Comparison of ENCODE assay signal across 30 cellular contexts in genomic region chr7:2461268-2462026, GRCh38. TPM values are rescaled to one million over a fixed set of nuclear protein-coding genes. Genes with fewer than 3 reads are reported as not detected.
A peak's percentile ranks its signal among the peaks of the same experiment; 100 is the strongest.
DNase-seq lines count a peak whose midpoint lies in the region; ATAC-seq and TF ChIP-seq lines count a peak whose summit lies in the region.
"Had no signal": no experiment of that assay in that cellular context is flagged by ENCODE, and none has a peak within 500 bp of the region (broad histone marks: within the 10 kb centered on the region; RNA-seq: fewer than 3 reads in every experiment).

No MANE protein-coding gene starts in this region.

- H3K27me3 ChIP-seq in sigmoid colon (no peaks in the 10 kb centered on the region), left lung (no peaks in the 10 kb centered on the region)
- H3K27me3 ChIP-seq: pancreas had no signal

- peaks cover 7% of the 10 kb centered on the region for H3K4me1 Mint-ChIP-seq in WTC11
- H3K4me1 Mint-ChIP-seq: activated naive CD4-positive, alpha-beta T cell treated with anti-CD3 and anti-CD28 coated beads, Interleukin-2, amount 50 U/mL, for 24 hours; activated T-helper 17 cell treated with anti-CD3 and anti-CD28 coated beads, Interleukin-2, amount 50 U/mL, for 72 hours had no signal

- DNase-seq in WTC11 (ENCODE audit: low spot score), result no peak
- DNase-seq in islet precursor cell, result peak; percentile 64
- DNase-seq in sigmoid colon, result peak; percentile 54
- DNase-seq in left lung, result no peak
- no peak for DNase-seq in dermis blood vessel endothelial cell
- no peak for DNase-seq in NCI-H748 (lab: John Stamatoyannopoulos, UW; ENCODE audit: unreplicated experiment)
- DNase-seq: activated CD4-positive, alpha-beta T cell treated with anti-CD3 and anti-CD28 coated beads for 4 hours; effector memory CD4-positive, alpha-beta T cell; HCEC 1CT; IMR-90; naive thymus-derived CD8-positive, alpha-beta T cell; NCI-H1436 treated with DMSO at 0.1 percent for 48 hours; NCI-H2107; NCI-H345; NCI-H69; PC-9; SHP77 had no signal

- ATAC-seq in WTC11, result peak; percentile 43; the same call in 1 of the 2 replicates
- ATAC-seq in left lung, result no peak
- ATAC-seq: activated T-helper 17 cell treated with anti-CD3 and anti-CD28 coated beads, Interleukin-2, amount 50 U/mL, for 72 hours; naive thymus-derived CD8-positive, alpha-beta T cell; pancreas had no signal

- H3K4me1 ChIP-seq in HEK293 (ENCODE audit: control insufficient read depth, insufficient read depth, low read length) (no peaks in the 10 kb centered on the region), sigmoid colon (no peaks in the 10 kb centered on the region), left lung (no peaks in the 10 kb centered on the region)
- H3K4me1 ChIP-seq: pancreas had no signal

- POLR2A ChIA-PET in HEK293 (lab: Yijun Ruan, JAX) (no interaction called here), WTC11 (lab: Charles Lee) (no interaction called here)

- H3K9me3 ChIP-seq in HEK293 (ENCODE audit: control insufficient read depth, insufficient read depth, low read depth, low read length) (no peaks in the 10 kb centered on the region), sigmoid colon (no peaks in the 10 kb centered on the region), left lung (no peaks in the 10 kb centered on the region)
- H3K9me3 ChIP-seq: pancreas had no signal

- H3K36me3 ChIP-seq in HEK293 (ENCODE audit: control insufficient read depth in 2 of 2, insufficient read depth in 1 of 2, low read length in 2 of 2) (no peaks in the 10 kb centered on the region), sigmoid colon (no peaks in the 10 kb centered on the region), left lung (no peaks in the 10 kb centered on the region)
- H3K36me3 ChIP-seq: pancreas had no signal

- CTCF ChIA-PET in HEK293 (lab: Yijun Ruan, JAX), result interaction anchor here (1.0 to 1.2 kb wide), 2 partner anchors 8 to 9 kb away, joined by 3 to 4 read pairs; no protein-coding TSS in a partner anchor
- CTCF ChIA-PET in WTC11 (lab: Charles Lee), result interaction anchor here (3.3 to 5.3 kb wide), 2 partner anchors 8 to 10 kb away, joined by 17 to 56 read pairs; no protein-coding TSS in a partner anchor

- no peak overlapping the region for H3K27ac ChIP-seq in HEK293 (ENCODE audit: extremely low read depth, low read depth, low read length)
- H3K27ac ChIP-seq in sigmoid colon, result no peak overlapping the region
- no peak overlapping the region for H3K27ac ChIP-seq in left lung
- H3K27ac ChIP-seq: pancreas, PC-9 had no signal

- H3K27me3 Mint-ChIP-seq in WTC11 (ENCODE audit: low read depth), result no peaks in the 10 kb centered on the region
- H3K27me3 Mint-ChIP-seq: activated T-helper 17 cell treated with anti-CD3 and anti-CD28 coated beads, Interleukin-2, amount 50 U/mL, for 72 hours; naive thymus-derived CD8-positive, alpha-beta T cell; stimulated activated naive CD8-positive, alpha-beta T cell treated with anti-CD3 and anti-CD28 coated beads, Interleukin-15, Interleukin-2, amounts not matched to agents 100 ng/mL and 50 ng/mL, for 24 hours had no signal

- TF ChIP-seq EP300 in sigmoid colon (IDR thresholded peaks at IDR 0.05), result no peak

- no peaks in the 10 kb centered on the region for H3K36me3 Mint-ChIP-seq in WTC11
- H3K36me3 Mint-ChIP-seq: activated naive CD4-positive, alpha-beta T cell treated with anti-CD3 and anti-CD28 coated beads, Interleukin-2, amount 50 U/mL, for 24 hours; naive thymus-derived CD8-positive, alpha-beta T cell had no signal

- TF ChIP-seq POLR2A in sigmoid colon (IDR thresholded peaks at IDR 0.05), result no peak

- intact Hi-C loops in sigmoid colon (cut with DNase I), result no loop called here
- intact Hi-C loops in left lung (cut with DNase I), result no loop called here

- 74 to 87% methylated on average over 15 of the region's 15 CpGs for WGBS in sigmoid colon, 2 donors

- H3K4me3 ChIP-seq in HEK293 (ENCODE audit: low read depth, low read length) (no peak overlapping the region), sigmoid colon (no peak overlapping the region), left lung (no peak overlapping the region)
- H3K4me3 ChIP-seq: pancreas, PC-9, smooth muscle cell had no signal

- H3K4me3 Mint-ChIP-seq in WTC11, result no peak overlapping the region
- H3K4me3 Mint-ChIP-seq: activated naive CD4-positive, alpha-beta T cell treated with anti-CD3 and anti-CD28 coated beads, Interleukin-2, amount 50 U/mL, for 24 hours; activated T-helper 17 cell treated with anti-CD3 and anti-CD28 coated beads, Interleukin-2, amount 50 U/mL, for 72 hours; naive thymus-derived CD8-positive, alpha-beta T cell; stimulated activated naive CD8-positive, alpha-beta T cell treated with anti-CD3 and anti-CD28 coated beads, Interleukin-15, Interleukin-2, amounts not matched to agents 100 ng/mL and 50 ng/mL, for 24 hours had no signal

- H3K9me3 Mint-ChIP-seq in WTC11, result peaks cover 12% of the 10 kb centered on the region
- H3K9me3 Mint-ChIP-seq: activated naive CD4-positive, alpha-beta T cell treated with anti-CD3 and anti-CD28 coated beads, Interleukin-2, amount 50 U/mL, for 24 hours; activated T-helper 17 cell treated with anti-CD3 and anti-CD28 coated beads, Interleukin-2, amount 50 U/mL, for 72 hours; naive thymus-derived CD8-positive, alpha-beta T cell; stimulated activated naive CD8-positive, alpha-beta T cell treated with anti-CD3 and anti-CD28 coated beads, Interleukin-15, Interleukin-2, amounts not matched to agents 100 ng/mL and 50 ng/mL, for 24 hours had no signal

- H3K27ac Mint-ChIP-seq in WTC11, result no peak overlapping the region
- H3K27ac Mint-ChIP-seq: activated naive CD4-positive, alpha-beta T cell treated with anti-CD3 and anti-CD28 coated beads, Interleukin-2, amount 50 U/mL, for 24 hours; activated T-helper 17 cell treated with anti-CD3 and anti-CD28 coated beads, Interleukin-2, amount 50 U/mL, for 72 hours; naive thymus-derived CD8-positive, alpha-beta T cell; stimulated activated naive CD8-positive, alpha-beta T cell treated with anti-CD3 and anti-CD28 coated beads, Interleukin-15, Interleukin-2, amounts not matched to agents 100 ng/mL and 50 ng/mL, for 24 hours had no signal

- TF ChIP-seq CTCF in HEK293 (tag by site-specific recombination; IDR thresholded peaks at IDR 0.05) (no peak), WTC11 (IDR thresholded peaks at IDR 0.05) (no peak), sigmoid colon (IDR thresholded peaks at IDR 0.05) (no peak), left lung (IDR thresholded peaks at IDR 0.05) (no peak)

TF ChIP-seq in HEK293, 187 proteins besides CTCF, POLR2A, EP300 and RAD21 (continues in another document):
- no peak for TF ChIP-seq ZNF707 (tag by site-specific recombination; IDR thresholded peaks at IDR 0.05)

TF ChIP-seq in WTC11, 78 proteins besides CTCF, POLR2A, EP300 and RAD21:
- TF ChIP-seq ZNF317 (CRISPR knock-in tag; IDR thresholded peaks at IDR 0.05; ENCODE audit: borderline replicate concordance, low read depth) (no peak), USF2 (CRISPR knock-in tag; IDR thresholded peaks at IDR 0.05) (no peak)
TF ChIP-seq in WTC11: peak in this region for 0.

RNA-seq across cellular contexts. Expression of gene GRIFIN, which starts 14.8 kb away (rescaled TPM):
- not detected in 3 replicates for total RNA-seq in WTC11 (2021)
- not detected for total RNA-seq in sigmoid colon
- polyA plus RNA-seq in sigmoid colon, result not detected
- not detected for total RNA-seq in left lung
- total RNA-seq in dermis blood vessel endothelial cell, result not detected in 2 replicates
- total RNA-seq: activated T-helper 17 cell treated with anti-CD3 and anti-CD28 coated beads, Interleukin-2, amount 50 U/mL, for 72 hours; bronchial epithelial cell; epithelial cell of proximal tubule; G401; IMR-90; lung microvascular endothelial cell; mononuclear cell; naive thymus-derived CD8-positive, alpha-beta T cell; pancreas; PC-9; smooth muscle cell had no signal
- polyA plus RNA-seq: IMR-90; keratinocyte; naive thymus-derived CD8-positive, alpha-beta T cell; pancreas; smooth muscle cell; thymus had no signal

RNA-seq across cellular contexts. Expression of gene CHST12, which starts 58.0 kb away (rescaled TPM):
- total RNA-seq in WTC11 (2021) (18.3 to 21.7 TPM (median 20.7 TPM) in 3 replicates), sigmoid colon (10 to 100 TPM in 3 of 4 donors, 1 to 10 TPM in 1; 7.5 to 10.9 (median 10.4) TPM), left lung (10 to 100 TPM; 19.2 to 27.1 TPM), dermis blood vessel endothelial cell (6.8 and 21.5 TPM in 2 replicates)
- 10 to 100 TPM in 1 of 3 donors, 1 to 10 TPM in 2; 1.2 to 11.9 (median 3.2) TPM for polyA plus RNA-seq in sigmoid colon

RNA-seq across cellular contexts. Expression of gene LFNG, which starts 58.1 kb away (rescaled TPM):
- 24.1 to 29.4 TPM (median 26.5 TPM) in 3 replicates for total RNA-seq in WTC11 (2021)
- 1 to 10 TPM; 1.8 to 5.8 (median 5.3) TPM for total RNA-seq in sigmoid colon
- 10 to 100 TPM in 2 of 3 donors, 1 to 10 TPM in 1; 9.2 to 34.5 (median 14.4) TPM for polyA plus RNA-seq in sigmoid colon
- 10 to 100 TPM; 38.0 to 59.2 TPM for total RNA-seq in left lung
- total RNA-seq in dermis blood vessel endothelial cell, result 26.4 and 36.4 TPM in 2 replicates

Comparison
In these comparisons a context has a peak if more than half of its experiments do, and no peak if none do; other contexts are left out.
1. DNase-seq: peak in islet precursor cell (single experiment) and sigmoid colon (single experiment); none in WTC11 (single experiment), left lung (0 of 2), dermis blood vessel endothelial cell (single experiment) and NCI-H748 (single experiment).